In genomic region chr17:38824899-38825761, GRCh38 we compare ENCODE assay signal across 8 cellular contexts. TPM values are rescaled to one million over a fixed set of nuclear protein-coding genes. Genes with fewer than 3 reads are reported as not detected.
A peak's percentile ranks its signal among the peaks of the same experiment; 100 is the strongest.
DNase-seq lines count a peak whose midpoint lies in the region; ATAC-seq and TF ChIP-seq lines count a peak whose summit lies in the region.

Gene CWC25, minus strand, starts transcription at chr17:38825321. Its CDS starts 138 bp downstream, at chr17:38825183.

- H3K4me3 ChIP-seq in LNCaP clone FGC (ENCODE audit: low read depth, low read length) (peak within 1 kb of the TSS; percentile 100), fibroblast of lung (replicated peaks in 1 of 4; ENCODE audit: control extremely low read depth in 1 of 4, insufficient read depth in 1 of 4, low read depth in 3 of 4, low read length in 4 of 4) (peak within 1 kb of the TSS; percentile 96 to 99 (median 97))
- peak within 1 kb of the TSS; percentile 77 for H3K4me3 ChIP-seq in naive thymus-derived CD4-positive, alpha-beta T cell (ENCODE audit: low read length)

- no peaks in the 10 kb centered on the region for H4K20me1 ChIP-seq in fibroblast of lung (ENCODE audit: control insufficient read depth, extremely low read depth, insufficient read depth, low read length)

- peaks cover 0 to 11% (median 0%) of the 10 kb centered on the region in 11 donors for H3K9me3 Mint-ChIP-seq in naive thymus-derived CD4-positive, alpha-beta T cell
- H3K9me3 Mint-ChIP-seq in stimulated activated memory B cell treated with anti-CD40 and anti-IgM and Interleukin-4, amounts not matched to agents 10 μg/mL and 1 μg/mL and 100 μg/mL, for 72 hours: no peaks in the 10 kb centered on the region

- CTCF ChIA-PET in naive thymus-derived CD4-positive, alpha-beta T cell (lab: Charles Lee): interaction anchor here (0.7 to 1.2 kb wide), 3 partner anchors 15 to 167 kb away, joined by 3 to 4 read pairs (median 3); no protein-coding TSS in a partner anchor

- H2AFZ ChIP-seq in fibroblast of lung (ENCODE audit: low read length): peak within 1 kb of the TSS; percentile 79

- H3K27ac Mint-ChIP-seq in naive thymus-derived CD4-positive, alpha-beta T cell: peak within 1 kb of the TSS; percentile 97 to 100 (median 100)
- H3K27ac Mint-ChIP-seq in stimulated activated memory B cell treated with anti-CD40 and anti-IgM and Interleukin-4, amounts not matched to agents 10 μg/mL and 1 μg/mL and 100 μg/mL, for 72 hours: peak within 1 kb of the TSS; percentile 100

- no peaks in the 10 kb centered on the region for H3K9me3 ChIP-seq in fibroblast of lung (ENCODE audit: control insufficient read depth, insufficient read depth, low read depth, low read length)
- no peaks in the 10 kb centered on the region for H3K9me3 ChIP-seq in naive thymus-derived CD4-positive, alpha-beta T cell (ENCODE audit: control insufficient read depth in 2 of 3, low read length in 3 of 3)

- peaks cover 13 to 42% (median 34%) of the 10 kb centered on the region in 7 donors for H3K4me1 Mint-ChIP-seq in naive thymus-derived CD4-positive, alpha-beta T cell
- peaks cover 47% of the 10 kb centered on the region for H3K4me1 Mint-ChIP-seq in stimulated activated memory B cell treated with anti-CD40 and anti-IgM and Interleukin-4, amounts not matched to agents 10 μg/mL and 1 μg/mL and 100 μg/mL, for 72 hours

- peaks cover 10% of the 10 kb centered on the region for H3K36me3 ChIP-seq in fibroblast of lung (ENCODE audit: control insufficient read depth, insufficient read depth, low read length)
- peaks cover 4 to 15% (median 9%) of the 10 kb centered on the region in 3 experiments for H3K36me3 ChIP-seq in naive thymus-derived CD4-positive, alpha-beta T cell (ENCODE audit: control insufficient read depth in 2 of 3, insufficient read depth in 3 of 3, low read length in 3 of 3)

- intact Hi-C loops in naive thymus-derived CD4-positive, alpha-beta T cell (cut with micrococcal nuclease): loop anchor here (1.0 to 5.0 kb wide), 10 partner anchors 25 to 327 kb away; partner anchors contain the start of genes PSMB3 (in 2 of the 2), RPL23 (in 2 of the 2), FBXO47 (in 1 of the 2) and LASP1 (in 1 of the 2)

- peak within 1 kb of the TSS; percentile 96 for H3K9ac ChIP-seq in fibroblast of lung (ENCODE audit: insufficient read depth, low read length)

- peak; percentile 96 for DNase-seq in DMS53 (lab: John Stamatoyannopoulos, UW)
- peak; percentile 88 for DNase-seq in LNCaP clone FGC (ENCODE audit: low read depth)
- DNase-seq in RPMI8226: peak; percentile 96
- peak; percentile 94 to 98 for DNase-seq in activated T-helper 1 cell treated with anti-CD3 and anti-CD28 coated beads, Interleukin-2, amount 50 U/mL, for 16 hours (ENCODE audit: low read depth in 1 of 2, low spot score in 1 of 2)
- peak; percentile 94 to 97 for DNase-seq in fibroblast of lung (ENCODE audit: low read depth in 2 of 2)
- DNase-seq in naive thymus-derived CD4-positive, alpha-beta T cell: peak; percentile 91 to 100 (median 97)

- peak; percentile 77 for ATAC-seq in GM21825 (IDR thresholded peaks at IDR 0.05; ENCODE audit: unreplicated experiment)
- ATAC-seq in naive thymus-derived CD4-positive, alpha-beta T cell: peak; percentile 92
- peak; percentile 92 for ATAC-seq in stimulated activated memory B cell treated with anti-CD40 and anti-IgM and Interleukin-4, amounts not matched to agents 10 μg/mL and 1 μg/mL and 100 μg/mL, for 72 hours

- peak within 1 kb of the TSS; percentile 97 for H3K4me2 ChIP-seq in fibroblast of lung (ENCODE audit: extremely low read depth, insufficient read depth, low read length)

- peak within 1 kb of the TSS; percentile 92 to 100 (median 99) for H3K4me3 Mint-ChIP-seq in naive thymus-derived CD4-positive, alpha-beta T cell
- H3K4me3 Mint-ChIP-seq in stimulated activated memory B cell treated with anti-CD40 and anti-IgM and Interleukin-4, amounts not matched to agents 10 μg/mL and 1 μg/mL and 100 μg/mL, for 72 hours: peak within 1 kb of the TSS; percentile 98

- no peak for TF ChIP-seq CTCF in LNCaP clone FGC (IDR thresholded peaks at IDR 0.05; ENCODE audit: control insufficient read depth, extremely low read depth, insufficient read depth)
- TF ChIP-seq CTCF in fibroblast of lung (conservative IDR thresholded peaks at IDR 0.05 in 1 of 2, IDR thresholded peaks at IDR 0.05 in 1 of 2; ENCODE audit: low read depth in 1 of 2, low read length in 2 of 2): no peak

- H3K27me3 ChIP-seq in fibroblast of lung (ENCODE audit: control insufficient read depth, insufficient read depth, low read length): no peaks in the 10 kb centered on the region
- H3K27me3 ChIP-seq in naive thymus-derived CD4-positive, alpha-beta T cell (ENCODE audit: control insufficient read depth in 2 of 2, insufficient read depth in 2 of 2, low read length in 2 of 2): no peaks in the 10 kb centered on the region

- H3K4me1 ChIP-seq in fibroblast of lung (ENCODE audit: control insufficient read depth, extremely low read depth, insufficient read depth, low read length): no peaks in the 10 kb centered on the region
- H3K4me1 ChIP-seq in naive thymus-derived CD4-positive, alpha-beta T cell (ENCODE audit: control insufficient read depth in 2 of 2, insufficient read depth in 2 of 2, low read length in 2 of 2): peaks cover 18 to 21% of the 10 kb centered on the region in 2 donors

- peaks cover 0 to 5% (median 0%) of the 10 kb centered on the region in 5 donors for H3K27me3 Mint-ChIP-seq in naive thymus-derived CD4-positive, alpha-beta T cell
- H3K27me3 Mint-ChIP-seq in stimulated activated memory B cell treated with anti-CD40 and anti-IgM and Interleukin-4, amounts not matched to agents 10 μg/mL and 1 μg/mL and 100 μg/mL, for 72 hours: no peaks in the 10 kb centered on the region

- POLR2A ChIA-PET in naive thymus-derived CD4-positive, alpha-beta T cell (lab: Charles Lee): interaction anchor here (0.6 to 4.1 kb wide), 17 partner anchors 11 to 1394 kb away, joined by 3 to 74 read pairs (median 3); partner anchors contain the start of genes LASP1, PSMB3, RPL23 and WIPF2

- peaks cover 32% of the 10 kb centered on the region for H3K79me2 ChIP-seq in fibroblast of lung (ENCODE audit: control insufficient read depth, insufficient read depth, low read length)

- peaks cover 0 to 16% (median 7%) of the 10 kb centered on the region in 5 donors for H3K36me3 Mint-ChIP-seq in naive thymus-derived CD4-positive, alpha-beta T cell
- H3K36me3 Mint-ChIP-seq in stimulated activated memory B cell treated with anti-CD40 and anti-IgM and Interleukin-4, amounts not matched to agents 10 μg/mL and 1 μg/mL and 100 μg/mL, for 72 hours: peaks cover 16% of the 10 kb centered on the region

- H3K27ac ChIP-seq in fibroblast of lung (ENCODE audit: insufficient read depth, low read length): peak within 1 kb of the TSS; percentile 99
- peak within 1 kb of the TSS; percentile 92 for H3K27ac ChIP-seq in naive thymus-derived CD4-positive, alpha-beta T cell (ENCODE audit: low read depth, low read length)

RNA-seq across cellular contexts. Expression of gene CWC25, which starts in this region (rescaled TPM):
- 9.8 and 10.9 TPM in 2 replicates for total RNA-seq in fibroblast of lung
- polyA plus RNA-seq in fibroblast of lung: 14.4 and 15.6 TPM in 2 replicates
- 12.4 and 14.6 TPM in 2 replicates for polyA plus RNA-seq in fibroblast of lung (2012)
- polyA minus RNA-seq in fibroblast of lung (ENCODE audit: low replicate concordance): 3.6 and 5.9 TPM in 2 replicates
- 10 to 100 TPM; 33.0 to 69.5 (median 53.4) TPM for total RNA-seq in naive thymus-derived CD4-positive, alpha-beta T cell
- 1 to 10 TPM; 5.0 to 8.5 TPM for polyA plus RNA-seq in naive thymus-derived CD4-positive, alpha-beta T cell

Comparison
In these comparisons a context has a peak if more than half of its experiments do, and no peak if none do; other contexts are left out.
1. Peak in every context shown above with its lines: DNase-seq, ATAC-seq, H3K4me3 ChIP-seq and H3K27ac ChIP-seq.